27 cellular contexts compared by ENCODE assay signal in the genomic region with DNA sequence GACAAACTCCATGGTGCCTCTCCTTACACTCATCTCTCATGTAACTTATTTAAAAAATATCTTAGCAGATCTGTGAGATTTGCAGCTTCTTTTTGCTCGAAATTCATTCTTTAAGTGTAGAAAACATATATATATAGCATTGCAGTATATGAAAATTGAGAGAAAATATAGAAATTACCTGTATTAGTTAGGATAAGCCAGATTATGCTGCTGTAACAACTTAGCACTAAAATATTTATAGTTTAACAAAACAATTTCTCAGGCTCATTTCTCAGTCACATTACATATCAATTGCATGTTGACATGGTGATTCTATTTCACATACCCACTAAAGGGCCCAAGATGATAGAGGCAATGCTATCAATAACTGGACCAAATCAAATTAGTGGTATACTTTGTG.
"Had no signal": no experiment of that assay in that cellular context is flagged by ENCODE, and none has a peak within 500 bp of the region (broad histone marks: within the 10 kb centered on the region; RNA-seq: fewer than 3 reads in every experiment).

No MANE protein-coding gene starts in this region.

- H3K9me3 ChIP-seq: suprapubic skin, testis, thoracic aorta, thyroid gland, transverse colon, upper lobe of left lung, upper lobe of right lung, vagina had no signal

- H3K4me3 ChIP-seq: stomach, suprapubic skin, testis, thoracic aorta, thyroid gland, tibial artery, tibial nerve, transverse colon, upper lobe of left lung, upper lobe of right lung, uterus, vagina had no signal

- FAIRE-seq: urothelium cell line had no signal

- H3K36me3 ChIP-seq: stomach, suprapubic skin, thoracic aorta, thyroid gland, transverse colon, upper lobe of left lung, upper lobe of right lung, uterus, vagina had no signal

- H3K4me1 ChIP-seq: suprapubic skin, testis, thyroid gland, tibial artery, transverse colon, upper lobe of left lung, upper lobe of right lung, uterus, vagina had no signal

- H3K27ac ChIP-seq: stomach, suprapubic skin, testis, thoracic aorta, thyroid gland, tibial artery, tibial nerve, transverse colon, upper lobe of left lung, upper lobe of right lung, uterus, vagina had no signal

- DNase-seq: stimulated activated CD4-positive, alpha-beta T cell treated with anti-CD3 and anti-CD28 coated beads, Interleukin-2, amount 100 ng/mL, for 48 hours; stimulated activated CD4-positive, alpha-beta T cell treated with anti-CD3 and anti-CD28 coated beads, Interleukin-4, amount 100 ng/mL, for 1 hour; stimulated activated CD4-positive, alpha-beta T cell treated with anti-CD3 and anti-CD28 coated beads, Interleukin-4, amount 100 ng/mL, for 24 hours; stimulated activated CD4-positive, alpha-beta T cell treated with anti-CD3 and anti-CD28 coated beads, Interleukin-4, amount 100 ng/mL, for 4 hours; stimulated activated CD8-positive, alpha-beta memory T cell treated with anti-CD3 and anti-CD28 coated beads, Interleukin-4, amount 100 ng/mL, for 48 hours; stimulated activated naive B cell treated with anti-CD40 and anti-IgM and Interleukin-4, amounts not matched to agents 10 μg/mL and 1 μg/mL and 100 μg/mL, for 72 hours; stimulated activated naive CD4-positive, alpha-beta T cell; stimulated activated naive CD4-positive, alpha-beta T cell treated with Interleukin-2 at 50 U/mL for 16 hours; stimulated activated naive CD8-positive, alpha-beta T cell treated with anti-CD3 and anti-CD28 coated beads, Interleukin-15, amount 100 ng/mL, for 72 hours; stimulated activated naive CD8-positive, alpha-beta T cell treated with anti-CD3 and anti-CD28 coated beads, Interleukin-15, Interleukin-2, amounts not matched to agents 100 U/mL and 50 U/mL, for 24 hours; stomach; substantia nigra; testis; thyroid gland; tibial artery; transverse colon; trophoblast cell; upper lobe of left lung; upper lobe of right lung; uterus had no signal

- ATAC-seq: stimulated activated effector memory CD8-positive, alpha-beta T cell treated with anti-CD3 and anti-CD28 coated beads, Interleukin-12 subunit alpha, Interleukin-12 subunit beta, amount 100 ng/mL, for 72 hours; stimulated activated memory B cell treated with anti-CD40 and anti-IgM and Interleukin-4, amounts not matched to agents 10 μg/mL and 1 μg/mL and 100 μg/mL, for 72 hours; stimulated activated naive B cell treated with anti-CD40 and anti-IgM and Interleukin-4, amounts not matched to agents 10 μg/mL and 1 μg/mL and 100 μg/mL, for 72 hours; stimulated activated naive CD8-positive, alpha-beta T cell treated with anti-CD3 and anti-CD28 coated beads, Interleukin-15, amount 100 ng/mL, for 72 hours; stimulated activated naive CD8-positive, alpha-beta T cell treated with anti-CD3 and anti-CD28 coated beads, Interleukin-15, Interleukin-2, amounts not matched to agents 100 U/mL and 50 U/mL, for 24 hours; upper lobe of right lung had no signal

- H3K27me3 ChIP-seq: stomach, suprapubic skin, testis, thyroid gland, tibial artery, tibial nerve, transverse colon, upper lobe of left lung, upper lobe of right lung, uterus, vagina had no signal
